8 cellular contexts compared by ENCODE assay signal in genomic region chr1:89615676-89616598, GRCh38. TPM values are rescaled to one million over a fixed set of nuclear protein-coding genes. Genes with fewer than 3 reads are reported as not detected.
A peak's percentile ranks its signal among the peaks of the same experiment; 100 is the strongest.
DNase-seq lines count a peak whose midpoint lies in the region; TF ChIP-seq lines count a peak whose summit lies in the region.

No MANE protein-coding gene starts in this region.

- no peaks in the 10 kb centered on the region for H3K36me3 Mint-ChIP-seq in osteocyte (ENCODE audit: unreplicated experiment)

- no peak overlapping the region for H3K4me3 ChIP-seq in dorsolateral prefrontal cortex

- H3K4me3 Mint-ChIP-seq in osteocyte (ENCODE audit: unreplicated experiment): no peak overlapping the region

- H3K27ac ChIP-seq in dorsolateral prefrontal cortex: peak overlapping the region in 50 of 59 donors; percentile 9 to 77 (median 56)

- no peaks in the 10 kb centered on the region for H3K27me3 ChIP-seq in dorsolateral prefrontal cortex

- H3K27ac Mint-ChIP-seq in osteocyte (ENCODE audit: unreplicated experiment): no peak overlapping the region

- H3K9me3 Mint-ChIP-seq in osteocyte (ENCODE audit: unreplicated experiment): peaks cover 3% of the 10 kb centered on the region

- DNase-seq in GDM1 (lab: John Stamatoyannopoulos, UW) (peak; percentile 17), NAMALWA (ENCODE audit: low spot score) (peak; percentile 57), dorsolateral prefrontal cortex (no peak), osteocyte (ENCODE audit: extremely low spot score, unreplicated experiment) (no peak), T1000 (lab: John Stamatoyannopoulos, UW) (no peak), putamen (ENCODE audit: low spot score) (no peak)
- DNase-seq in effector CD4-positive, alpha-beta T cell: no peak
- no peak for DNase-seq in activated CD4-positive, CD25-positive, alpha-beta regulatory T cell (lab: John Stamatoyannopoulos, UW)

- H3K27me3 Mint-ChIP-seq in osteocyte (ENCODE audit: unreplicated experiment): peaks cover 4% of the 10 kb centered on the region

- intact Hi-C loops in dorsolateral prefrontal cortex (cut with DNase I): loop anchor here in 1 of 2 donors (5.0 kb wide), 1 partner anchor 146 kb away; no protein-coding TSS in a partner anchor

- H3K4me1 Mint-ChIP-seq in osteocyte (ENCODE audit: unreplicated experiment): no peaks in the 10 kb centered on the region

- peak in 53 of 56 donors; percentile 19 to 59 (median 47) for TF ChIP-seq CTCF in dorsolateral prefrontal cortex (IDR thresholded peaks at IDR 0.05 in 54 of 56, conservative IDR thresholded peaks at IDR 0.05 in 2 of 56; ENCODE audit: low read depth in 1 of 56, partially characterized antibody in 56 of 56)
- TF ChIP-seq CTCF in osteocyte (IDR thresholded peaks at IDR 0.05): peak; percentile 30

RNA-seq across cellular contexts. Expression of gene LRRC8C, which starts 17.0 kb away (rescaled TPM):
- total RNA-seq in dorsolateral prefrontal cortex (10 to 100 TPM; 10.3 to 21.7 (median 16.1) TPM), osteocyte (3.5 and 3.8 TPM in 2 replicates)

Comparison
In these comparisons a context has a peak if more than half of its experiments do, and no peak if none do; other contexts are left out.
1. DNase-seq: peak in GDM1 (single experiment) and NAMALWA (single experiment); none in dorsolateral prefrontal cortex (0 of 10), osteocyte (single experiment), T1000 (single experiment), effector CD4-positive, alpha-beta T cell (single experiment), activated CD4-positive, CD25-positive, alpha-beta regulatory T cell (0 of 4) and putamen (single experiment).